In the genomic region with DNA sequence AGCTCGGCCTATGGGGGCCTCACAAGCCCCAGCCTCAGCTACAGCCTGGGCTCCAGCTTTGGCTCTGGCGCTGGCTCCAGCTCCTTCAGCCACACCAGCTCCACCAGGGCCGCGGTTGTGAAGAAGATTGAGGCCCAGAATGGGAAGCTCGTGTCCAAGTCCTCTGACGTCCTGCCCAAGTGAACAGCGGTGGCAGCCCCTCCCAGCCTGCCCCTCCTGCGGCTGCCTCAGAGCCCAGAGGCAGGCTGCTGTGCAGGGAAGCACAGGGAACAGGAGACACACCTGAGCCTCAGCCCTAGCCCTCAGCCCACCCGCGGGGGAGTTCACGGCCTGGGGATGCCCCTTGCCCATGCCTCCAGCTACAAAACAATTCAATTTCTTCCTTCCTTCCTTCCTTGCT, we compare ENCODE assay signal across 9 cellular contexts.
"Had no signal": no experiment of that assay in that cellular context is flagged by ENCODE, and none has a peak within 500 bp of the region (broad histone marks: within the 10 kb centered on the region; RNA-seq: fewer than 3 reads in every experiment).

No MANE protein-coding gene starts in this region.

- H3K4me3 Mint-ChIP-seq: GM23338, H9, HFFc6 had no signal

- H3K27ac Mint-ChIP-seq: GM23338, H9, HFFc6 had no signal

- H3K9me3 ChIP-seq: HAP-1 had no signal

- H3K27ac ChIP-seq: GM23248 had no signal

- H3K36me3 ChIP-seq: HAP-1 had no signal

- H3K4me3 ChIP-seq: GM23248, GM23338, HAP-1 had no signal

- ATAC-seq: GM23338, HCT116 had no signal

- H3K4me1 Mint-ChIP-seq: GM23338, H9 had no signal

- DNase-seq: GM23248, GOT3, H7, H9, HCEC 1CT, HFFc6 had no signal

- H3K4me1 ChIP-seq: HAP-1 had no signal
